Comparison of ENCODE assay signal across 8 cellular contexts in the genomic region with DNA sequence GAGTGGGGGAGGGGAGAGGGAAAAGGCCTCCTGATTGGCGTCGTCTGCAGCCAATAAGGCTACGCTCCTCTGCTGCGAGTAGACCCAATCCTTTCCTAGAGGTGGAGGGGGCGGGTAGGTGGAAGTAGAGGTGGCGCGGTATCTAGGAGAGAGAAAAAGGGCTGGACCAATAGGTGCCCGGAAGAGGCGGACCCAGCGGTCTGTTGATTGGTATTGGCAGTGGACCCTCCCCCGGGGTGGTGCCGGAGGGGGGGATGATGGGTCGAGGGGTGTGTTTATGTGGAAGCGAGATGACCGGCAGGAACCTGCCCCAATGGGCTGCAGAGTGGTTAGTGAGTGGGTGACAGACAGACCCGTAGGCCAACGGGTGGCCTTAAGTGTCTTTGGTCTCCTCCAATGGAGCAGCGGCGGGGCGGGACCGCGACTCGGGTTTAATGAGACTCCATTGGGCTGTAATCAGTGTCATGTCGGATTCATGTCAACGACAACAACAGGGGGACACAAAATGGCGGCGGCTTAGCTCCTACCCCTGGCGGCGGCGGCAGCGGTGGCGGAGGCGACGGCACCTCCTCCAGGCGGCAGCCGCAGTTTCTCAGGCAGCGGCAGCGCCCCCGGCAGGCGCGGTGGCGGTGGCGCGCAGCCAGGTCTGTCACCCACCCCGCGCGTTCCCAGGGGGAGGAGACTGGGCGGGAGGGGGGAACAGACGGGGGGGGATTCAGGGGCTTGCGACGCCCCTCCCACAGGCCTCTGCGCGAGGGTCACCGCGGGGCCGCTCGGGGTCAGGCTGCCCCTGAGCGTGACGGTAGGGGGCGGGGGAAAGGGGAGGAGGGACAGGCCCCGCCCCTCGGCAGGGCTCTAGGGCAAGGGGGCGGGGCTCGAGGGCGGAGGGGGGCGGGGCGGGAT. TPM values are rescaled to one million over a fixed set of nuclear protein-coding genes. Genes with fewer than 3 reads are reported as not detected.
DNase-seq lines count a peak whose midpoint lies in the region; ATAC-seq and TF ChIP-seq lines count a peak whose summit lies in the region.

Gene KAT6B (plus strand): TSS at position 459 of the 903 bp plus-strand sequence. CDS start 16,258 bp downstream, outside the sequence.

- H3K4me3 Mint-ChIP-seq in CD4-positive, CD25-positive, alpha-beta regulatory T cell: peak within 1 kb of the TSS; percentile 88 to 97 (median 96)
- H3K4me3 Mint-ChIP-seq in dendritic cell treated with granulocyte-macrophage colony-stimulating factor and Interleukin-4, amounts not matched to agents 40 ng/mL and 50 ng/mL, for 4 days: peak within 1 kb of the TSS; percentile 92

- peaks cover 10 to 76% (median 59%) of the 10 kb centered on the region in 4 donors for H3K4me1 Mint-ChIP-seq in CD4-positive, CD25-positive, alpha-beta regulatory T cell
- peaks cover 41% of the 10 kb centered on the region for H3K4me1 Mint-ChIP-seq in dendritic cell treated with granulocyte-macrophage colony-stimulating factor and Interleukin-4, amounts not matched to agents 40 ng/mL and 50 ng/mL, for 4 days (ENCODE audit: low read depth)

- H3K4me1 ChIP-seq in CD4-positive, CD25-positive, alpha-beta regulatory T cell (ENCODE audit: control insufficient read depth, insufficient read depth, low read length, poor library complexity, severe bottlenecking): peaks cover 42% of the 10 kb centered on the region
- H3K4me1 ChIP-seq in left lung: peaks cover 9 to 47% of the 10 kb centered on the region in 2 donors

- peak within 1 kb of the TSS; percentile 85 for H3K4me3 ChIP-seq in CD4-positive, CD25-positive, alpha-beta regulatory T cell (ENCODE audit: low read depth, low read length)
- H3K4me3 ChIP-seq in left lung: peak within 1 kb of the TSS; percentile 81 to 89

- DNase-seq in CD4-positive, CD25-positive, alpha-beta regulatory T cell: peak; percentile 100
- DNase-seq in NCI-H774 (lab: John Stamatoyannopoulos, UW): peak; percentile 100
- DNase-seq in activated CD4-positive, alpha-beta T cell treated with anti-CD3 and anti-CD28 coated beads, Interleukin-2, amount 50 U/mL, for 4 hours: peak; percentile 100
- DNase-seq in left lung: peak; percentile 99 to 100
- DNase-seq in stimulated activated CD4-positive, alpha-beta T cell treated with anti-CD3 and anti-CD28 coated beads, Interleukin-2, amount 100 ng/mL, for 48 hours: peak; percentile 97 to 99

- H3K27me3 Mint-ChIP-seq in CD4-positive, CD25-positive, alpha-beta regulatory T cell: peaks cover 5% of the 10 kb centered on the region
- H3K27me3 Mint-ChIP-seq in dendritic cell treated with granulocyte-macrophage colony-stimulating factor and Interleukin-4, amounts not matched to agents 40 ng/mL and 50 ng/mL, for 4 days: peaks cover 8% of the 10 kb centered on the region

- H3K27me3 ChIP-seq in CD4-positive, CD25-positive, alpha-beta regulatory T cell (ENCODE audit: control insufficient read depth, insufficient read depth, low read length): no peaks in the 10 kb centered on the region
- no peaks in the 10 kb centered on the region for H3K27me3 ChIP-seq in left lung

- TF ChIP-seq CTCF in left lung (IDR thresholded peaks at IDR 0.05): peak in 1 of 2 donors; percentile 7

- peak within 1 kb of the TSS; percentile 99 for H3K27ac ChIP-seq in CD4-positive, CD25-positive, alpha-beta regulatory T cell (ENCODE audit: insufficient read depth, low read length, poor library complexity, severe bottlenecking)
- H3K27ac ChIP-seq in left lung: peak within 1 kb of the TSS; percentile 98 to 99

- H3K9me3 ChIP-seq in CD4-positive, CD25-positive, alpha-beta regulatory T cell (ENCODE audit: control insufficient read depth in 2 of 2, low read length in 2 of 2): no peaks in the 10 kb centered on the region
- H3K9me3 ChIP-seq in left lung: no peaks in the 10 kb centered on the region

- peak within 1 kb of the TSS; percentile 95 to 98 (median 98) for H3K27ac Mint-ChIP-seq in CD4-positive, CD25-positive, alpha-beta regulatory T cell
- H3K27ac Mint-ChIP-seq in dendritic cell treated with granulocyte-macrophage colony-stimulating factor and Interleukin-4, amounts not matched to agents 40 ng/mL and 50 ng/mL, for 4 days: peak within 1 kb of the TSS; percentile 91

- H3K36me3 ChIP-seq in CD4-positive, CD25-positive, alpha-beta regulatory T cell (ENCODE audit: control insufficient read depth, insufficient read depth, low read length): no peaks in the 10 kb centered on the region
- H3K36me3 ChIP-seq in left lung: no peaks in the 10 kb centered on the region

- no peaks in the 10 kb centered on the region for H3K9me3 Mint-ChIP-seq in CD4-positive, CD25-positive, alpha-beta regulatory T cell
- no peaks in the 10 kb centered on the region for H3K9me3 Mint-ChIP-seq in dendritic cell treated with granulocyte-macrophage colony-stimulating factor and Interleukin-4, amounts not matched to agents 40 ng/mL and 50 ng/mL, for 4 days

- peak; percentile 84 to 86 for ATAC-seq in CD4-positive, CD25-positive, alpha-beta regulatory T cell (ENCODE audit: low read depth in 2 of 2)
- ATAC-seq in GM19395 (IDR thresholded peaks at IDR 0.05; ENCODE audit: unreplicated experiment) (peak; percentile 92), HG03565 (IDR thresholded peaks at IDR 0.05; ENCODE audit: unreplicated experiment) (peak; percentile 86), left lung (peak; percentile 89)

- peaks cover 9% of the 10 kb centered on the region for H3K36me3 Mint-ChIP-seq in CD4-positive, CD25-positive, alpha-beta regulatory T cell
- peaks cover 12% of the 10 kb centered on the region for H3K36me3 Mint-ChIP-seq in dendritic cell treated with granulocyte-macrophage colony-stimulating factor and Interleukin-4, amounts not matched to agents 40 ng/mL and 50 ng/mL, for 4 days (ENCODE audit: low read depth)

- intact Hi-C loops in dendritic cell treated with granulocyte-macrophage colony-stimulating factor and Interleukin-4, amounts not matched to agents 40 ng/mL and 50 ng/mL, for 4 days (cut with micrococcal nuclease): loop anchor here (1.0 to 10.0 kb wide), 3 partner anchors 285 to 562 kb away; partner anchors contain the start of genes SAMD8 and VDAC2
- intact Hi-C loops in left lung (cut with DNase I): no loop called here

RNA-seq across cellular contexts. Expression of gene KAT6B, which starts in this region (rescaled TPM):
- total RNA-seq in CD4-positive, CD25-positive, alpha-beta regulatory T cell: 67.1 TPM
- polyA plus RNA-seq in CD4-positive, CD25-positive, alpha-beta regulatory T cell: 10 to 100 TPM; 14.5 to 18.8 (median 15.8) TPM
- total RNA-seq in left lung: 10 to 100 TPM; 27.6 to 29.8 TPM

Comparison
In these comparisons a context has a peak if more than half of its experiments do, and no peak if none do; other contexts are left out.
1. Peak in every context shown above with its lines: DNase-seq, ATAC-seq, H3K4me3 ChIP-seq and H3K27ac ChIP-seq.